In genomic region chr2:145914716-145915115, GRCh38 we compare ENCODE assay signal across 25 cellular contexts.
"Had no signal": no experiment of that assay in that cellular context is flagged by ENCODE, and none has a peak within 500 bp of the region (broad histone marks: within the 10 kb centered on the region; RNA-seq: fewer than 3 reads in every experiment).

No MANE protein-coding gene starts in this region.

- ATAC-seq: effector memory CD8-positive, alpha-beta T cell; gastrocnemius medialis; left cardiac atrium; left lung; naive thymus-derived CD8-positive, alpha-beta T cell; stimulated activated naive B cell treated with anti-CD40 and anti-IgM and Interleukin-4, amounts not matched to agents 10 μg/mL and 1 μg/mL and 100 μg/mL, for 72 hours had no signal

- H3K36me3 Mint-ChIP-seq: naive thymus-derived CD8-positive, alpha-beta T cell; stimulated activated naive B cell treated with anti-CD40 and anti-IgM and Interleukin-4, amounts not matched to agents 10 μg/mL and 1 μg/mL and 100 μg/mL, for 72 hours had no signal

- H3K79me2 ChIP-seq: hepatocyte, parathyroid adenoma had no signal

- H2AFZ ChIP-seq: hepatocyte, parathyroid adenoma had no signal

- FAIRE-seq: endometrium, islet of Langerhans had no signal

- H3K9ac ChIP-seq: parathyroid adenoma had no signal

- H3K27me3 ChIP-seq: gastrocnemius medialis, hepatocyte, left lung, right atrium auricular region, suprapubic skin, thyroid gland, vagina had no signal

- H3K4me1 ChIP-seq: gastrocnemius medialis, parathyroid adenoma, prostate gland, suprapubic skin, thyroid gland, vagina had no signal

- H3K4me3 Mint-ChIP-seq: effector memory CD8-positive, alpha-beta T cell; naive thymus-derived CD8-positive, alpha-beta T cell; stimulated activated naive B cell treated with anti-CD40 and anti-IgM and Interleukin-4, amounts not matched to agents 10 μg/mL and 1 μg/mL and 100 μg/mL, for 72 hours; stimulated activated naive CD8-positive, alpha-beta T cell treated with anti-CD3 and anti-CD28 coated beads, Interleukin-15, Interleukin-2, amounts not matched to agents 100 ng/mL and 50 ng/mL, for 24 hours had no signal

- H3K4me1 Mint-ChIP-seq: naive thymus-derived CD8-positive, alpha-beta T cell had no signal

- H3K27ac Mint-ChIP-seq: effector memory CD8-positive, alpha-beta T cell; naive thymus-derived CD8-positive, alpha-beta T cell; stimulated activated naive B cell treated with anti-CD40 and anti-IgM and Interleukin-4, amounts not matched to agents 10 μg/mL and 1 μg/mL and 100 μg/mL, for 72 hours; stimulated activated naive CD8-positive, alpha-beta T cell treated with anti-CD3 and anti-CD28 coated beads, Interleukin-15, Interleukin-2, amounts not matched to agents 100 ng/mL and 50 ng/mL, for 24 hours had no signal

- H3K36me3 ChIP-seq: gastrocnemius medialis, left lung, prostate gland, right atrium auricular region, suprapubic skin, thyroid gland, vagina had no signal

- H3K9me3 ChIP-seq: gastrocnemius medialis, left lung, prostate gland, right atrium auricular region, suprapubic skin, thyroid gland, vagina had no signal

- DNase-seq: cerebellar nuclear complex; cortex of kidney; effector memory CD8-positive, alpha-beta T cell; gastrocnemius medialis; head of caudate nucleus; left cardiac atrium; left lung; mesendoderm; midbrain; naive thymus-derived CD8-positive, alpha-beta T cell; stimulated activated CD4-positive, alpha-beta T cell treated with anti-CD3 and anti-CD28 coated beads, Interleukin-15, amount 100 ng/mL, for 24 hours; stimulated activated CD4-positive, alpha-beta T cell treated with anti-CD3 and anti-CD28 coated beads, Interleukin-2, amount 100 ng/mL, for 48 hours; stimulated activated naive B cell treated with anti-CD40 and anti-IgM and Interleukin-4, amounts not matched to agents 10 μg/mL and 1 μg/mL and 100 μg/mL, for 72 hours; thyroid gland; trophoblast cell had no signal

- H3K4me3 ChIP-seq: gastrocnemius medialis, hepatocyte, left lung, prostate gland, right atrium auricular region, skin epidermis, suprapubic skin, thyroid gland, vagina had no signal

- H3K27ac ChIP-seq: gastrocnemius medialis, hepatocyte, left lung, parathyroid adenoma, prostate gland, right atrium auricular region, skin epidermis, suprapubic skin, thyroid gland, vagina had no signal

- H3K27me3 Mint-ChIP-seq: effector memory CD8-positive, alpha-beta T cell; naive thymus-derived CD8-positive, alpha-beta T cell; stimulated activated naive B cell treated with anti-CD40 and anti-IgM and Interleukin-4, amounts not matched to agents 10 μg/mL and 1 μg/mL and 100 μg/mL, for 72 hours; stimulated activated naive CD8-positive, alpha-beta T cell treated with anti-CD3 and anti-CD28 coated beads, Interleukin-15, Interleukin-2, amounts not matched to agents 100 ng/mL and 50 ng/mL, for 24 hours had no signal

- H3K4me2 ChIP-seq: hepatocyte had no signal

- H3K9me3 Mint-ChIP-seq: effector memory CD8-positive, alpha-beta T cell; stimulated activated naive B cell treated with anti-CD40 and anti-IgM and Interleukin-4, amounts not matched to agents 10 μg/mL and 1 μg/mL and 100 μg/mL, for 72 hours; stimulated activated naive CD8-positive, alpha-beta T cell treated with anti-CD3 and anti-CD28 coated beads, Interleukin-15, Interleukin-2, amounts not matched to agents 100 ng/mL and 50 ng/mL, for 24 hours had no signal
